Comparison of ENCODE assay signal across 9 cellular contexts in genomic region chr7:49483142-49483541, GRCh38.
DNase-seq lines count a peak whose midpoint lies in the region; ATAC-seq, FAIRE-seq and TF ChIP-seq lines count a peak whose summit lies in the region.
"Had no signal": no experiment of that assay in that cellular context is flagged by ENCODE, and none has a peak within 500 bp of the region (broad histone marks: within the 10 kb centered on the region; RNA-seq: fewer than 3 reads in every experiment).

No MANE protein-coding gene starts in this region.

- TF ChIP-seq CTCF in GM12875 (IDR thresholded peaks at IDR 0.05; ENCODE audit: borderline replicate concordance, insufficient read depth, low read depth, low read length) = peak; percentile 29; the same call in 1 of the 2 replicates
- TF ChIP-seq CTCF in NB4 (IDR thresholded peaks at IDR 0.05; ENCODE audit: low read depth, low read length) = peak; percentile 22
- peak; percentile 19 to 46 (median 41) for TF ChIP-seq CTCF in keratinocyte (optimal IDR thresholded peaks at IDR 0.05 in 1 of 3, IDR thresholded peaks at IDR 0.05 in 1 of 3, conservative IDR thresholded peaks at IDR 0.05 in 1 of 3; ENCODE audit: extremely low read depth in 1 of 3, insufficient read depth in 2 of 3, low read length in 3 of 3)

- H3K4me3 ChIP-seq in GM12875 (ENCODE audit: low read depth, low read length) (no peak overlapping the region), NB4 (ENCODE audit: low read depth, low read length) (no peak overlapping the region), keratinocyte (ENCODE audit: control insufficient read depth in 2 of 3, extremely low read depth in 1 of 3, insufficient read depth in 2 of 3, low read depth in 1 of 3, low read length in 3 of 3) (no peak overlapping the region)

- H3K79me2 ChIP-seq in keratinocyte (ENCODE audit: control insufficient read depth, insufficient read depth, low read length) = no peaks in the 10 kb centered on the region

- DNase-seq in NB4 (ENCODE audit: low read depth) (peak; percentile 42), keratinocyte (ENCODE audit: low read depth, low spot score) (no peak), cerebellar nuclear complex (lab: John Stamatoyannopoulos, UW) (no peak), NCI-H524 treated with DMSO at 0.1 percent for 48 hours (lab: John Stamatoyannopoulos, UW) (no peak), left lobe of liver (ENCODE audit: low spot score) (no peak), SW 1271 (lab: John Stamatoyannopoulos, UW) (no peak)
- DNase-seq: IMR-90 had no signal

- no peak for FAIRE-seq in keratinocyte (lab: Jason Lieb, UNC)

- dilution Hi-C loops in keratinocyte (cut with MboI; ENCODE audit: extremely low pct_ligation_motif_present, low sequenced_read_pairs) = no loop called here

- peak; percentile 62 for ATAC-seq in GM21529 (IDR thresholded peaks at IDR 0.05; ENCODE audit: unreplicated experiment)
- ATAC-seq in left lobe of liver = no peak

- no peaks in the 10 kb centered on the region for H3K36me3 ChIP-seq in keratinocyte (ENCODE audit: control insufficient read depth in 2 of 2, extremely low read depth in 1 of 2, insufficient read depth in 2 of 2, low read length in 2 of 2)

- no peaks in the 10 kb centered on the region for H3K9me1 ChIP-seq in keratinocyte (ENCODE audit: control insufficient read depth, extremely low read depth, insufficient read depth, low read length)

- H3K9me3 ChIP-seq in keratinocyte (ENCODE audit: control insufficient read depth, low read depth, low read length) = no peaks in the 10 kb centered on the region

- H4K20me1 ChIP-seq in keratinocyte (ENCODE audit: control insufficient read depth, extremely low read depth, insufficient read depth, low read length) = no peaks in the 10 kb centered on the region

- H3K4me1 ChIP-seq in keratinocyte (ENCODE audit: control insufficient read depth, extremely low read depth, insufficient read depth, low read length) = no peaks in the 10 kb centered on the region

- no peak for TF ChIP-seq POLR2A in NB4 (IDR thresholded peaks at IDR 0.05; ENCODE audit: extremely low read depth, insufficient read length)

- H3K27ac ChIP-seq in keratinocyte (ENCODE audit: control insufficient read depth, insufficient read depth, low read length) = no peak overlapping the region

- H2AFZ ChIP-seq in keratinocyte (ENCODE audit: control insufficient read depth, low read length) = no peak overlapping the region

- H3K4me2 ChIP-seq in keratinocyte (ENCODE audit: control insufficient read depth, extremely low read depth, insufficient read depth, low read depth, low read length) = no peak overlapping the region

- no peak overlapping the region for H3K9ac ChIP-seq in keratinocyte (ENCODE audit: control insufficient read depth, extremely low read depth, insufficient read depth, low read length)

- no peaks in the 10 kb centered on the region for H3K27me3 ChIP-seq in keratinocyte (ENCODE audit: control insufficient read depth, extremely low read depth, insufficient read depth, low read length)
